8 cellular contexts compared by ENCODE assay signal in genomic region chr4:1046581-1047011, GRCh38. TPM values are rescaled to one million over a fixed set of nuclear protein-coding genes. Genes with fewer than 3 reads are reported as not detected.
DNase-seq lines count a peak whose midpoint lies in the region; TF ChIP-seq lines count a peak whose summit lies in the region.
"Not testable (repeated sequence)": the region's sequence is repeated elsewhere in the genome, so short reads cannot be mapped to it uniquely, and the experiment has no call there.

No MANE protein-coding gene starts in this region.

- not testable (repeated sequence) for H3K9me3 ChIP-seq in NT2/D1 (ENCODE audit: insufficient read depth, low read length); esophagus squamous epithelium; parathyroid adenoma (ENCODE audit: control insufficient read depth, low read length); uterus

- TF ChIP-seq POLR2A in esophagus squamous epithelium (IDR thresholded peaks at IDR 0.05); uterus (IDR thresholded peaks at IDR 0.05): not testable (repeated sequence)

- peak overlapping the region; percentile 55 for H3K4me2 ChIP-seq in parathyroid adenoma (ENCODE audit: low read length)

- DNase-seq in DMS53 (lab: John Stamatoyannopoulos, UW) = peak; percentile 98
- DNase-seq in LNCaP clone FGC (ENCODE audit: low read depth) = peak; percentile 26
- peak; percentile 44 for DNase-seq in NT2/D1 (ENCODE audit: low read depth, low spot score)
- peak; percentile 60 for DNase-seq in amniotic epithelial cell (ENCODE audit: low read depth)
- DNase-seq in esophagus squamous epithelium (lab: John Stamatoyannopoulos, UW) = not testable (repeated sequence)
- DNase-seq in kidney tubule cell (ENCODE audit: low spot score) = peak; percentile 84
- peak; percentile 76 to 81 for DNase-seq in uterus

- WGBS in esophagus squamous epithelium, 2 donors = 9 to 14% methylated on average over 8 to 19 of the region's 29 CpGs

- TF ChIP-seq CTCF in LNCaP clone FGC (IDR thresholded peaks at IDR 0.05; ENCODE audit: control insufficient read depth, extremely low read depth, insufficient read depth); esophagus squamous epithelium (IDR thresholded peaks at IDR 0.05); parathyroid adenoma (IDR thresholded peaks at IDR 0.05); uterus (IDR thresholded peaks at IDR 0.05): not testable (repeated sequence)

- not testable (repeated sequence) for H3K79me2 ChIP-seq in parathyroid adenoma

- H3K4me1 ChIP-seq in NT2/D1 (ENCODE audit: insufficient read depth, insufficient read length) (peaks cover 26% of the 10 kb centered on the region), esophagus squamous epithelium (peaks cover 22 to 58% (median 34%) of the 10 kb centered on the region in 3 donors)
- not testable (repeated sequence) for H3K4me1 ChIP-seq in parathyroid adenoma, uterus

- not testable (repeated sequence) for H3K4me3 ChIP-seq in LNCaP clone FGC (ENCODE audit: low read depth, low read length); NT2/D1 (ENCODE audit: insufficient read length, low read depth); parathyroid adenoma (ENCODE audit: low read depth, low read length)
- H3K4me3 ChIP-seq in esophagus squamous epithelium = peak overlapping the region in 3 of 4 donors; percentile 5 to 52 (median 6)
- H3K4me3 ChIP-seq in uterus = peak overlapping the region in 1 of 2 donors; percentile 7

- not testable (repeated sequence) for H3K36me3 ChIP-seq in NT2/D1 (ENCODE audit: insufficient read depth, insufficient read length, low read length); esophagus squamous epithelium; parathyroid adenoma (ENCODE audit: control insufficient read depth, insufficient read depth, low read length); uterus

- H3K27me3 ChIP-seq in NT2/D1 (ENCODE audit: insufficient read depth, insufficient read length) (peaks cover 33% of the 10 kb centered on the region), esophagus squamous epithelium (peaks cover 0 to 71% (median 0%) of the 10 kb centered on the region in 4 donors)
- not testable (repeated sequence) for H3K27me3 ChIP-seq in parathyroid adenoma (ENCODE audit: control insufficient read depth, insufficient read depth, low read length); uterus

- H3K27ac ChIP-seq in esophagus squamous epithelium = peak overlapping the region in 1 of 4 donors; percentile 18
- H3K27ac ChIP-seq in parathyroid adenoma = not testable (repeated sequence)
- peak overlapping the region; percentile 19 to 64 for H3K27ac ChIP-seq in uterus

- not testable (repeated sequence) for H2AFZ ChIP-seq in parathyroid adenoma

- intact Hi-C loops in esophagus squamous epithelium (cut with DNase I); uterus (cut with DNase I; ENCODE audit: low total_unique reads): not testable (repeated sequence)

- peak overlapping the region; percentile 36 for H3K9ac ChIP-seq in NT2/D1 (ENCODE audit: insufficient read length, low read depth)
- H3K9ac ChIP-seq in parathyroid adenoma = not testable (repeated sequence)

RNA-seq across cellular contexts. Expression of gene FGFRL1, which starts 35.2 kb away (rescaled TPM):
- total RNA-seq in esophagus squamous epithelium (10 to 100 TPM in 1 of 4 donors, 1 to 10 TPM in 3; 2.8 to 10.1 (median 4.7) TPM), uterus (10 to 100 TPM in 2 of 4 donors, 1 to 10 TPM in 2; 2.8 to 24.8 (median 13.9) TPM)

RNA-seq across cellular contexts. Expression of gene SLC26A1, which starts 53.4 kb away (rescaled TPM):
- total RNA-seq in esophagus squamous epithelium (not detected), uterus (under 1 TPM in 2 of 4 donors, not detected in 2; 0.07 to 0.12 TPM)

RNA-seq across cellular contexts. Expression of gene IDUA, which starts 59.8 kb away (rescaled TPM):
- 10 to 100 TPM in 2 of 4 donors, 1 to 10 TPM in 2; 4.3 to 20.5 (median 14.1) TPM for total RNA-seq in esophagus squamous epithelium
- total RNA-seq in uterus = 10 to 100 TPM in 2 of 4 donors, 1 to 10 TPM in 2; 2.8 to 45.8 (median 9.9) TPM
